In the genomic region with DNA sequence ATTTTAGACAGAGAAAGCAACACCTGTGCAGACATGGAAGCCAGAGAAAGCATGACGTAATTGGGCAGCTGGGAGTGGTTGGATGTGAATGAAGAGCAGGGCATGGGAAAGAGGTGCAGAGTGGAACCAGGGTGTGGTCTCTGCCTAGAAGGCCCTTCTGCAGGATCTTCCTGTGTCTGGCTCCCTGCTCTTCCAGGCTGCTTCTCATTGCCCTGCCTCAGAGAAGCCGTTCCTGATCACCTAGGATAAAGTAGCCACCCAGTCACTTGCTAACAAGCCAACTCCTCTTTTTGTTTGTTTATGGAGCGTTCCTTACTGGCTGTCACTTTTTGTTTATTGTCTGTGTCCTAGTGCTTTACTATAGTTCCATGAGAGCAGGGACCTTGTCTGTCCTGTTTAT, we compare ENCODE assay signal across 1 cellular context.
TF ChIP-seq lines count a peak whose summit lies in the region.

No MANE protein-coding gene starts in this region.

TF ChIP-seq in GM23338, 12 proteins besides CTCF, POLR2A, EP300 and RAD21 (continued from another document):
- TF ChIP-seq, protein P1, sequence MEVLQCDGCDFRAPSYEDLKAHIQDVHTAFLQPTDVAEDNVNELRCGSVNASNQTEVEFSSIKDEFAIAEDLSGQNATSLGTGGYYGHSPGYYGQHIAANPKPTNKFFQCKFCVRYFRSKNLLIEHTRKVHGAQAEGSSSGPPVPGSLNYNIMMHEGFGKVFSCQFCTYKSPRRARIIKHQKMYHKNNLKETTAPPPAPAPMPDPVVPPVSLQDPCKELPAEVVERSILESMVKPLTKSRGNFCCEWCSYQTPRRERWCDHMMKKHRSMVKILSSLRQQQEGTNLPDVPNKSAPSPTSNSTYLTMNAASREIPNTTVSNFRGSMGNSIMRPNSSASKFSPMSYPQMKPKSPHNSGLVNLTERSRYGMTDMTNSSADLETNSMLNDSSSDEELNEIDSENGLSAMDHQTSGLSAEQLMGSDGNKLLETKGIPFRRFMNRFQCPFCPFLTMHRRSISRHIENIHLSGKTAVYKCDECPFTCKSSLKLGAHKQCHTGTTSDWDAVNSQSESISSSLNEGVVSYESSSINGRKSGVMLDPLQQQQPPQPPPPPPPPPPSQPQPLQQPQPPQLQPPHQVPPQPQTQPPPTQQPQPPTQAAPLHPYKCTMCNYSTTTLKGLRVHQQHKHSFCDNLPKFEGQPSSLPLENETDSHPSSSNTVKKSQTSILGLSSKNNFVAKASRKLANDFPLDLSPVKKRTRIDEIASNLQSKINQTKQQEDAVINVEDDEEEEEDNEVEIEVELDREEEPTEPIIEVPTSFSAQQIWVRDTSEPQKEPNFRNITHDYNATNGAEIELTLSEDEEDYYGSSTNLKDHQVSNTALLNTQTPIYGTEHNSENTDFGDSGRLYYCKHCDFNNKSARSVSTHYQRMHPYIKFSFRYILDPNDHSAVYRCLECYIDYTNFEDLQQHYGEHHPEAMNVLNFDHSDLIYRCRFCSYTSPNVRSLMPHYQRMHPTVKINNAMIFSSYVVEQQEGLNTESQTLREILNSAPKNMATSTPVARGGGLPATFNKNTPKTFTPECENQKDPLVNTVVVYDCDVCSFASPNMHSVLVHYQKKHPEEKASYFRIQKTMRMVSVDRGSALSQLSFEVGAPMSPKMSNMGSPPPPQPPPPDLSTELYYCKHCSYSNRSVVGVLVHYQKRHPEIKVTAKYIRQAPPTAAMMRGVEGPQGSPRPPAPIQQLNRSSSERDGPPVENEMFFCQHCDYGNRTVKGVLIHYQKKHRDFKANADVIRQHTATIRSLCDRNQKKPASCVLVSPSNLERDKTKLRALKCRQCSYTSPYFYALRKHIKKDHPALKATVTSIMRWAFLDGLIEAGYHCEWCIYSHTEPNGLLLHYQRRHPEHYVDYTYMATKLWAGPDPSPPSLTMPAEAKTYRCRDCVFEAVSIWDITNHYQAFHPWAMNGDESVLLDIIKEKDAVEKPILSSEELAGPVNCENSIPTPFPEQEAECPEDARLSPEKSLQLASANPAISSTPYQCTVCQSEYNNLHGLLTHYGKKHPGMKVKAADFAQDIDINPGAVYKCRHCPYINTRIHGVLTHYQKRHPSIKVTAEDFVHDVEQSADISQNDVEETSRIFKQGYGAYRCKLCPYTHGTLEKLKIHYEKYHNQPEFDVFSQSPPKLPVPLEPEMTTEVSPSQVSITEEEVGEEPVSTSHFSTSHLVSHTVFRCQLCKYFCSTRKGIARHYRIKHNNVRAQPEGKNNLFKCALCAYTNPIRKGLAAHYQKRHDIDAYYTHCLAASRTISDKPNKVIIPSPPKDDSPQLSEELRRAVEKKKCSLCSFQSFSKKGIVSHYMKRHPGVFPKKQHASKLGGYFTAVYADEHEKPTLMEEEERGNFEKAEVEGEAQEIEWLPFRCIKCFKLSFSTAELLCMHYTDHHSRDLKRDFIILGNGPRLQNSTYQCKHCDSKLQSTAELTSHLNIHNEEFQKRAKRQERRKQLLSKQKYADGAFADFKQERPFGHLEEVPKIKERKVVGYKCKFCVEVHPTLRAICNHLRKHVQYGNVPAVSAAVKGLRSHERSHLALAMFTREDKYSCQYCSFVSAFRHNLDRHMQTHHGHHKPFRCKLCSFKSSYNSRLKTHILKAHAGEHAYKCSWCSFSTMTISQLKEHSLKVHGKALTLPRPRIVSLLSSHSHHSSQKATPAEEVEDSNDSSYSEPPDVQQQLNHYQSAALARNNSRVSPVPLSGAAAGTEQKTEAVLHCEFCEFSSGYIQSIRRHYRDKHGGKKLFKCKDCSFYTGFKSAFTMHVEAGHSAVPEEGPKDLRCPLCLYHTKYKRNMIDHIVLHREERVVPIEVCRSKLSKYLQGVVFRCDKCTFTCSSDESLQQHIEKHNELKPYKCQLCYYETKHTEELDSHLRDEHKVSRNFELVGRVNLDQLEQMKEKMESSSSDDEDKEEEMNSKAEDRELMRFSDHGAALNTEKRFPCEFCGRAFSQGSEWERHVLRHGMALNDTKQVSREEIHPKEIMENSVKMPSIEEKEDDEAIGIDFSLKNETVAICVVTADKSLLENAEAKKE (CRISPR knock-in tag; IDR thresholded peaks at IDR 0.05) = no peak
- TF ChIP-seq EZH2phosphoT487 (IDR thresholded peaks at IDR 0.05; ENCODE audit: unreplicated experiment) (no peak), ZNF331 (CRISPR knock-in tag; IDR thresholded peaks at IDR 0.05; ENCODE audit: low read depth) (no peak), CREB1 (CRISPR knock-in tag; IDR thresholded peaks at IDR 0.05; ENCODE audit: low read depth) (no peak), POLR2AphosphoS5 (IDR thresholded peaks at IDR 0.05; ENCODE audit: low read depth) (no peak), STAT1 (IDR thresholded peaks at IDR 0.05; ENCODE audit: unreplicated experiment) (no peak), JUNB (IDR thresholded peaks at IDR 0.05; ENCODE audit: unreplicated experiment) (no peak)
- TF ChIP-seq, protein P2, sequence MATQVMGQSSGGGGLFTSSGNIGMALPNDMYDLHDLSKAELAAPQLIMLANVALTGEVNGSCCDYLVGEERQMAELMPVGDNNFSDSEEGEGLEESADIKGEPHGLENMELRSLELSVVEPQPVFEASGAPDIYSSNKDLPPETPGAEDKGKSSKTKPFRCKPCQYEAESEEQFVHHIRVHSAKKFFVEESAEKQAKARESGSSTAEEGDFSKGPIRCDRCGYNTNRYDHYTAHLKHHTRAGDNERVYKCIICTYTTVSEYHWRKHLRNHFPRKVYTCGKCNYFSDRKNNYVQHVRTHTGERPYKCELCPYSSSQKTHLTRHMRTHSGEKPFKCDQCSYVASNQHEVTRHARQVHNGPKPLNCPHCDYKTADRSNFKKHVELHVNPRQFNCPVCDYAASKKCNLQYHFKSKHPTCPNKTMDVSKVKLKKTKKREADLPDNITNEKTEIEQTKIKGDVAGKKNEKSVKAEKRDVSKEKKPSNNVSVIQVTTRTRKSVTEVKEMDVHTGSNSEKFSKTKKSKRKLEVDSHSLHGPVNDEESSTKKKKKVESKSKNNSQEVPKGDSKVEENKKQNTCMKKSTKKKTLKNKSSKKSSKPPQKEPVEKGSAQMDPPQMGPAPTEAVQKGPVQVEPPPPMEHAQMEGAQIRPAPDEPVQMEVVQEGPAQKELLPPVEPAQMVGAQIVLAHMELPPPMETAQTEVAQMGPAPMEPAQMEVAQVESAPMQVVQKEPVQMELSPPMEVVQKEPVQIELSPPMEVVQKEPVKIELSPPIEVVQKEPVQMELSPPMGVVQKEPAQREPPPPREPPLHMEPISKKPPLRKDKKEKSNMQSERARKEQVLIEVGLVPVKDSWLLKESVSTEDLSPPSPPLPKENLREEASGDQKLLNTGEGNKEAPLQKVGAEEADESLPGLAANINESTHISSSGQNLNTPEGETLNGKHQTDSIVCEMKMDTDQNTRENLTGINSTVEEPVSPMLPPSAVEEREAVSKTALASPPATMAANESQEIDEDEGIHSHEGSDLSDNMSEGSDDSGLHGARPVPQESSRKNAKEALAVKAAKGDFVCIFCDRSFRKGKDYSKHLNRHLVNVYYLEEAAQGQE (IDR thresholded peaks at IDR 0.05; ENCODE audit: unreplicated experiment) = no peak
- TF ChIP-seq, protein P3, sequence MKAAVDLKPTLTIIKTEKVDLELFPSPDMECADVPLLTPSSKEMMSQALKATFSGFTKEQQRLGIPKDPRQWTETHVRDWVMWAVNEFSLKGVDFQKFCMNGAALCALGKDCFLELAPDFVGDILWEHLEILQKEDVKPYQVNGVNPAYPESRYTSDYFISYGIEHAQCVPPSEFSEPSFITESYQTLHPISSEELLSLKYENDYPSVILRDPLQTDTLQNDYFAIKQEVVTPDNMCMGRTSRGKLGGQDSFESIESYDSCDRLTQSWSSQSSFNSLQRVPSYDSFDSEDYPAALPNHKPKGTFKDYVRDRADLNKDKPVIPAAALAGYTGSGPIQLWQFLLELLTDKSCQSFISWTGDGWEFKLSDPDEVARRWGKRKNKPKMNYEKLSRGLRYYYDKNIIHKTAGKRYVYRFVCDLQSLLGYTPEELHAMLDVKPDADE (IDR thresholded peaks at IDR 0.05) = no peak
